In the genomic region with DNA sequence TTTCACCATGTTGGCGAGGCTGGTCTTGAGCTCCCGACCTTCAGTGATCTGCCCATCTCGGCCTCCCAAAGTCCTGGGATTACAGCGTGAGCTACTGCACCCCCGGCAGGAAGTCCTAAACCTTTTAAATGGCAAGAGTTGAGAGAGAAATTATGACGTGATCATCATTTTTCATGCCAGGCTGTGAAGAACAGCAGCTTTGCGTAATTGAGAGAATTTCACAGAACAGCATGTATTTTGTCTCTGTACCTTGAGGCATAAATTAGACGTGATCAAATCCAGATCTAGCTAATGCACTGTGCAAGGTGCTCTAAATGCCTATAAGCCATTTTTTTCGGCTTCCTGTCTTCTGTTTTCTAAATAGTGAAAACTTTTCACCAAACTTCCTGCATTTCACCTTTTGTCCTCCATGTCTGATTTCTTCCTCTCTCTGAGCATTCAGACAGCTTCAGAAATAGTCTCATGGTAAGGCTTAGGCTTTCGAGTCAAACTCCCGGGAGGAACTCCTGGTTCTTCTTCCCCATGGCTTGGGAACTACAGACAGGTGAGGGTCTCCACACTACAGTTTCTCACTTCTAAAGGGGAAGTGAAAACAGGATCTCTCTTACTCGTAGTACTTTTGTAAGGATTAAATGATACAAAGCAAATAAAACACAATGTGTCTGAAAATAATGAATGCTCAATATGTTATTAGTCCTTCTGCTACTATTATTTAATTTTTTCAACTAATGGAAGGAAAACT, we compare ENCODE assay signal across 15 cellular contexts. TPM values are rescaled to one million over a fixed set of nuclear protein-coding genes. Genes with fewer than 3 reads are reported as not detected.
DNase-seq lines count a peak whose midpoint lies in the region; ATAC-seq, FAIRE-seq and TF ChIP-seq lines count a peak whose summit lies in the region.
"Had no signal": no experiment of that assay in that cellular context is flagged by ENCODE, and none has a peak within 500 bp of the region (broad histone marks: within the 10 kb centered on the region; RNA-seq: fewer than 3 reads in every experiment).

No MANE protein-coding gene starts in this region.

- peaks cover 36% of the 10 kb centered on the region for H3K4me1 ChIP-seq in astrocyte (ENCODE audit: insufficient read depth, low read length)

- H3K9me3 Mint-ChIP-seq in T-helper 2 cell treated with Interferon-gamma antibody and Interleukin-4, amounts not matched to agents 5 μg/mL and 100 μg/mL, for 36 hours: no peaks in the 10 kb centered on the region
- H3K9me3 Mint-ChIP-seq in astrocyte (ENCODE audit: unreplicated experiment) (no peaks in the 10 kb centered on the region), progenitor cell of endocrine pancreas (ENCODE audit: low read depth) (no peaks in the 10 kb centered on the region)

- H4K20me1 ChIP-seq in astrocyte (ENCODE audit: insufficient read depth, low read length): peaks cover 6% of the 10 kb centered on the region

- H3K27me3 Mint-ChIP-seq in T-helper 2 cell treated with Interferon-gamma antibody and Interleukin-4, amounts not matched to agents 5 μg/mL and 100 μg/mL, for 36 hours (ENCODE audit: low read depth): no peaks in the 10 kb centered on the region
- H3K27me3 Mint-ChIP-seq in astrocyte (ENCODE audit: low read depth, unreplicated experiment) (no peaks in the 10 kb centered on the region), progenitor cell of endocrine pancreas (no peaks in the 10 kb centered on the region)

- peaks cover 23% of the 10 kb centered on the region for H3K4me1 Mint-ChIP-seq in T-helper 2 cell treated with Interferon-gamma antibody and Interleukin-4, amounts not matched to agents 5 μg/mL and 100 μg/mL, for 36 hours (ENCODE audit: low read depth)
- H3K4me1 Mint-ChIP-seq in astrocyte (ENCODE audit: low read depth, unreplicated experiment) (peaks cover 50% of the 10 kb centered on the region), progenitor cell of endocrine pancreas (ENCODE audit: low read depth) (peaks cover 48% of the 10 kb centered on the region)

- H3K27ac ChIP-seq in astrocyte (ENCODE audit: low read depth, low read length): no peak overlapping the region
- H3K27ac ChIP-seq: thoracic aorta had no signal

- no peaks in the 10 kb centered on the region for H3K36me3 ChIP-seq in astrocyte (ENCODE audit: insufficient read depth, low read length)
- H3K36me3 ChIP-seq: thoracic aorta had no signal

- peaks cover 72% of the 10 kb centered on the region for H3K79me2 ChIP-seq in astrocyte (ENCODE audit: insufficient read depth, low read length)

- ATAC-seq in GM21717 (IDR thresholded peaks at IDR 0.05; ENCODE audit: unreplicated experiment): no peak

- no peak overlapping the region for H2AFZ ChIP-seq in astrocyte (ENCODE audit: low read depth, low read length)

- H3K4me2 ChIP-seq in astrocyte (ENCODE audit: low read length): no peak overlapping the region

- no peaks in the 10 kb centered on the region for H3K9me3 ChIP-seq in astrocyte (ENCODE audit: insufficient read depth, low read depth, low read length)
- H3K9me3 ChIP-seq: thoracic aorta had no signal

- H3K27ac Mint-ChIP-seq in T-helper 2 cell treated with Interferon-gamma antibody and Interleukin-4, amounts not matched to agents 5 μg/mL and 100 μg/mL, for 36 hours: peak overlapping the region; percentile 43
- peak overlapping the region; percentile 73 for H3K27ac Mint-ChIP-seq in astrocyte (ENCODE audit: unreplicated experiment)
- peak overlapping the region; percentile 93 for H3K27ac Mint-ChIP-seq in progenitor cell of endocrine pancreas

- peaks cover 8% of the 10 kb centered on the region for H3K36me3 Mint-ChIP-seq in T-helper 2 cell treated with Interferon-gamma antibody and Interleukin-4, amounts not matched to agents 5 μg/mL and 100 μg/mL, for 36 hours (ENCODE audit: low read depth)
- peaks cover 5% of the 10 kb centered on the region for H3K36me3 Mint-ChIP-seq in astrocyte (ENCODE audit: low read depth, unreplicated experiment)
- H3K36me3 Mint-ChIP-seq in progenitor cell of endocrine pancreas (ENCODE audit: insufficient read depth): no peaks in the 10 kb centered on the region

- H3K4me3 Mint-ChIP-seq in T-helper 2 cell treated with Interferon-gamma antibody and Interleukin-4, amounts not matched to agents 5 μg/mL and 100 μg/mL, for 36 hours: peak overlapping the region; percentile 44
- H3K4me3 Mint-ChIP-seq in astrocyte (ENCODE audit: unreplicated experiment) (no peak overlapping the region), progenitor cell of endocrine pancreas (ENCODE audit: low read depth) (no peak overlapping the region)

- H3K27me3 ChIP-seq in astrocyte (ENCODE audit: insufficient read depth, low read length): no peaks in the 10 kb centered on the region

- TF ChIP-seq CTCF in astrocyte (IDR thresholded peaks at IDR 0.05; ENCODE audit: insufficient read depth, low read depth, low read length): no peak
- TF ChIP-seq CTCF in progenitor cell of endocrine pancreas (IDR thresholded peaks at IDR 0.05; ENCODE audit: unreplicated experiment): no peak

- H3K4me3 ChIP-seq in astrocyte (ENCODE audit: insufficient read depth, low read depth, low read length): no peak overlapping the region
- H3K4me3 ChIP-seq: thoracic aorta had no signal

- no peak for FAIRE-seq in astrocyte (lab: Jason Lieb, UNC)
- FAIRE-seq: endothelial cell of umbilical vein had no signal

- no peak overlapping the region for H3K9ac ChIP-seq in astrocyte (ENCODE audit: low read length)

- no peak for DNase-seq in T-helper 2 cell treated with Interferon-gamma antibody and Interleukin-4, amounts not matched to agents 5 μg/mL and 100 μg/mL, for 36 hours (ENCODE audit: low spot score)
- DNase-seq in T-helper 2 cell (no peak), NOMO-1 treated with DMSO at 0.1 percent for 48 hours (lab: John Stamatoyannopoulos, UW; ENCODE audit: unreplicated experiment) (peak; percentile 41), astrocyte (ENCODE audit: low read depth) (no peak), progenitor cell of endocrine pancreas (ENCODE audit: low spot score, unreplicated experiment) (no peak), H4 (ENCODE audit: low spot score) (no peak)
- DNase-seq in stimulated activated CD4-positive, alpha-beta T cell treated with anti-CD3 and anti-CD28 coated beads, Interleukin-2, amount 100 ng/mL, for 48 hours: no peak
- DNase-seq: activated CD4-positive, alpha-beta T cell treated with anti-CD3 and anti-CD28 coated beads for 4 hours; amygdala; hippocampal formation; NCI-H2227 treated with DMSO at 0.1 percent for 48 hours; Right ventricle myocardium superior had no signal

RNA-seq across cellular contexts. Expression of gene WDFY2, which starts 51.0 kb away (rescaled TPM):
- total RNA-seq in astrocyte (16.2 and 16.3 TPM in 2 replicates), progenitor cell of endocrine pancreas (17.2 and 18.0 TPM in 2 replicates)
- 0.68 and 1.3 TPM in 2 replicates for total RNA-seq in H4 (2014; rRNA removed; shearing (Covaris generic))

Comparison
In these comparisons a context has a peak if more than half of its experiments do, and no peak if none do; other contexts are left out.
1. H3K27ac Mint-ChIP-seq: peak in every context shown above with its lines; median percentile 93 in progenitor cell of endocrine pancreas; 73 in astrocyte; 43 in T-helper 2 cell treated with Interferon-gamma antibody and Interleukin-4, amounts not matched to agents 5 μg/mL and 100 μg/mL, for 36 hours.